In genomic region chr22:48279465-48279765, GRCh38 we compare ENCODE assay signal across 22 cellular contexts.
"Had no signal": no experiment of that assay in that cellular context is flagged by ENCODE, and none has a peak within 500 bp of the region (broad histone marks: within the 10 kb centered on the region; RNA-seq: fewer than 3 reads in every experiment).

No MANE protein-coding gene starts in this region.

- H3K4me3 ChIP-seq: esophagus muscularis mucosa, left ventricle myocardium inferior, lung, mucosa of descending colon, smooth muscle cell, stomach, thyroid gland, upper lobe of left lung, vagina had no signal

- H3K27ac ChIP-seq: esophagus muscularis mucosa, foreskin keratinocyte, left ventricle myocardium inferior, neutrophil, stomach, thyroid gland, upper lobe of left lung, vagina had no signal

- H3K27me3 ChIP-seq: foreskin keratinocyte, neutrophil, thyroid gland, upper lobe of left lung, vagina had no signal

- DNase-seq: activated CD4-positive, alpha-beta T cell treated with anti-CD3 and anti-CD28 coated beads for 36 hours; activated CD4-positive, CD25-positive, alpha-beta regulatory T cell; activated CD8-positive, alpha-beta memory T cell treated with anti-CD3 and anti-CD28 coated beads, Interleukin-2, amount 10 ng/mL, durations not matched to agents 7 days and 5 days; activated CD8-positive, alpha-beta T cell treated with anti-CD3 and anti-CD28 coated beads, Interleukin-2, amount 10 ng/mL, durations not matched to agents 7 days and 5 days; activated naive CD4-positive, alpha-beta T cell; activated T-cell treated with anti-CD3 and anti-CD28 coated beads, Interleukin-2, amount 50 U/mL, for 48 hours; foreskin keratinocyte; islet precursor cell; left ventricle myocardium inferior; stimulated activated CD4-positive, alpha-beta T cell treated with anti-CD3 and anti-CD28 coated beads, Interleukin-1b, Interleukin-23, amount 100 ng/mL, for 48 hours; stimulated activated naive B cell treated with anti-CD40 and anti-IgM and Interleukin-4, amounts not matched to agents 10 μg/mL and 1 μg/mL and 100 μg/mL, for 72 hours; stomach; thyroid gland; upper lobe of left lung had no signal

- H3K4me1 ChIP-seq: esophagus muscularis mucosa, foreskin keratinocyte, left ventricle myocardium inferior, stomach, thyroid gland, upper lobe of left lung had no signal

- ATAC-seq: activated CD4-positive, alpha-beta T cell treated with anti-CD3 and anti-CD28 coated beads for 36 hours; activated CD8-positive, alpha-beta memory T cell treated with anti-CD3 and anti-CD28 coated beads, Interleukin-2, amount 10 ng/mL, durations not matched to agents 7 days and 5 days; activated CD8-positive, alpha-beta T cell treated with anti-CD3 and anti-CD28 coated beads, Interleukin-2, amount 10 ng/mL, durations not matched to agents 7 days and 5 days; activated naive CD4-positive, alpha-beta T cell treated with anti-CD3 and anti-CD28 coated beads, Interleukin-2, amount 50 U/mL, for 72 hours; foreskin keratinocyte; mucosa of descending colon; natural killer cell treated with Interleukin-12 subunit alpha and Interleukin-12 subunit beta and Interleukin-15 and Interleukin-18, amount 100 ng/mL, for 72 hours; stimulated activated naive B cell treated with anti-CD40 and anti-IgM and Interleukin-4, amounts not matched to agents 10 μg/mL and 1 μg/mL and 100 μg/mL, for 72 hours had no signal

- H3K36me3 ChIP-seq: esophagus muscularis mucosa, left ventricle myocardium inferior, neutrophil, stomach, thyroid gland, upper lobe of left lung, vagina had no signal

- H3K9me3 ChIP-seq: mucosa of descending colon, neutrophil, upper lobe of left lung, vagina had no signal
